In genomic region chr5:151075698-151076331, GRCh38 we compare ENCODE assay signal across 10 cellular contexts. TPM values are rescaled to one million over a fixed set of nuclear protein-coding genes. Genes with fewer than 3 reads are reported as not detected.
A peak's percentile ranks its signal among the peaks of the same experiment; 100 is the strongest.
DNase-seq lines count a peak whose midpoint lies in the region; ATAC-seq, FAIRE-seq and TF ChIP-seq lines count a peak whose summit lies in the region.
"Had no signal": no experiment of that assay in that cellular context is flagged by ENCODE, and none has a peak within 500 bp of the region (broad histone marks: within the 10 kb centered on the region; RNA-seq: fewer than 3 reads in every experiment).

No MANE protein-coding gene starts in this region.

- H3K27me3 Mint-ChIP-seq in activated CD8-positive, alpha-beta T cell treated with anti-CD3 and anti-CD28 coated beads, Interleukin-2, amount 10 ng/mL, durations not matched to agents 7 days and 5 days (ENCODE audit: low read depth), result no peaks in the 10 kb centered on the region

- H3K4me3 Mint-ChIP-seq in activated CD8-positive, alpha-beta T cell treated with anti-CD3 and anti-CD28 coated beads, Interleukin-2, amount 10 ng/mL, durations not matched to agents 7 days and 5 days, result no peak overlapping the region

- peak overlapping the region; percentile 63 for H3K4me2 ChIP-seq in keratinocyte (ENCODE audit: control insufficient read depth, extremely low read depth, insufficient read depth, low read depth, low read length)

- H3K4me3 ChIP-seq in keratinocyte (ENCODE audit: control insufficient read depth in 2 of 3, extremely low read depth in 1 of 3, insufficient read depth in 2 of 3, low read depth in 1 of 3, low read length in 3 of 3), result peak overlapping the region in 1 of 3 experiments; percentile 8
- peak overlapping the region in 1 of 5 donors; percentile 22 for H3K4me3 ChIP-seq in subcutaneous abdominal adipose tissue (ENCODE audit: low read depth in 1 of 5, low read length in 5 of 5)

- H3K9me3 ChIP-seq in keratinocyte (ENCODE audit: control insufficient read depth, low read depth, low read length), result peaks cover 2% of the 10 kb centered on the region
- H3K9me3 ChIP-seq in subcutaneous abdominal adipose tissue (ENCODE audit: control insufficient read depth in 5 of 5, low read length in 5 of 5), result no peaks in the 10 kb centered on the region

- H3K27ac ChIP-seq in keratinocyte (ENCODE audit: control insufficient read depth, insufficient read depth, low read length) (peak overlapping the region; percentile 82), subcutaneous abdominal adipose tissue (ENCODE audit: low read depth, low read length) (peak overlapping the region; percentile 100)

- H3K4me1 ChIP-seq in keratinocyte (ENCODE audit: control insufficient read depth, extremely low read depth, insufficient read depth, low read length) (peaks cover 53% of the 10 kb centered on the region), subcutaneous abdominal adipose tissue (ENCODE audit: control insufficient read depth in 5 of 5, insufficient read depth in 5 of 5, low read length in 5 of 5) (peaks cover 17 to 65% (median 63%) of the 10 kb centered on the region in 5 donors)

- H3K79me2 ChIP-seq in keratinocyte (ENCODE audit: control insufficient read depth, insufficient read depth, low read length), result peaks cover 75% of the 10 kb centered on the region

- no peak overlapping the region for H2AFZ ChIP-seq in keratinocyte (ENCODE audit: control insufficient read depth, low read length)

- H3K36me3 Mint-ChIP-seq in activated CD8-positive, alpha-beta T cell treated with anti-CD3 and anti-CD28 coated beads, Interleukin-2, amount 10 ng/mL, durations not matched to agents 7 days and 5 days (ENCODE audit: low read depth), result peaks cover 70% of the 10 kb centered on the region

- peaks cover 64% of the 10 kb centered on the region for H3K4me1 Mint-ChIP-seq in activated CD8-positive, alpha-beta T cell treated with anti-CD3 and anti-CD28 coated beads, Interleukin-2, amount 10 ng/mL, durations not matched to agents 7 days and 5 days (ENCODE audit: low read depth)

- H3K36me3 ChIP-seq in keratinocyte (ENCODE audit: control insufficient read depth in 2 of 2, extremely low read depth in 1 of 2, insufficient read depth in 2 of 2, low read length in 2 of 2) (peaks cover 17 to 20% of the 10 kb centered on the region in 2 experiments), subcutaneous abdominal adipose tissue (ENCODE audit: control insufficient read depth in 5 of 5, insufficient read depth in 5 of 5, low read length in 5 of 5) (peaks cover 0 to 38% (median 11%) of the 10 kb centered on the region in 5 donors)

- no peaks in the 10 kb centered on the region for H3K9me3 Mint-ChIP-seq in activated CD8-positive, alpha-beta T cell treated with anti-CD3 and anti-CD28 coated beads, Interleukin-2, amount 10 ng/mL, durations not matched to agents 7 days and 5 days (ENCODE audit: insufficient read depth)

- POLR2A ChIA-PET in activated CD8-positive, alpha-beta T cell treated with anti-CD3 and anti-CD28 coated beads, Interleukin-2, amount 10 ng/mL, durations not matched to agents 7 days and 5 days (lab: Charles Lee), result interaction anchor here (1.1 kb wide), 1 partner anchor 11 kb away, joined by 3 read pairs; no protein-coding TSS in a partner anchor

- DNase-seq in activated naive CD4-positive, alpha-beta T cell treated with Interleukin-2 at 50 U/mL for 16 hours, result peak; percentile 45
- no peak for DNase-seq in activated naive CD4-positive, alpha-beta T cell (lab: John Stamatoyannopoulos, UW)
- no peak for DNase-seq in activated CD8-positive, alpha-beta T cell treated with anti-CD3 and anti-CD28 coated beads, Interleukin-2, amount 10 ng/mL, durations not matched to agents 7 days and 5 days
- DNase-seq in keratinocyte (ENCODE audit: low read depth, low spot score), result peak; percentile 81
- DNase-seq: activated CD4-positive, alpha-beta T cell treated with anti-CD3 and anti-CD28 coated beads for 48 hours; NCI-H1436 had no signal

- H4K20me1 ChIP-seq in keratinocyte (ENCODE audit: control insufficient read depth, extremely low read depth, insufficient read depth, low read length), result no peaks in the 10 kb centered on the region

- H3K27me3 ChIP-seq in keratinocyte (ENCODE audit: control insufficient read depth, extremely low read depth, insufficient read depth, low read length), result no peaks in the 10 kb centered on the region
- peaks cover 0 to 2% (median 0%) of the 10 kb centered on the region in 5 donors for H3K27me3 ChIP-seq in subcutaneous abdominal adipose tissue (ENCODE audit: control insufficient read depth in 5 of 5, insufficient read depth in 4 of 5, low read length in 5 of 5)

- FAIRE-seq in keratinocyte (lab: Jason Lieb, UNC), result peak; percentile 9

- H3K9ac ChIP-seq in keratinocyte (ENCODE audit: control insufficient read depth, extremely low read depth, insufficient read depth, low read length) (peak overlapping the region; percentile 61), subcutaneous abdominal adipose tissue (ENCODE audit: low read length in 5 of 5) (peak overlapping the region; percentile 2 to 90 (median 46))

- no peak for ATAC-seq in activated CD8-positive, alpha-beta T cell treated with anti-CD3 and anti-CD28 coated beads, Interleukin-2, amount 10 ng/mL, durations not matched to agents 7 days and 5 days
- no peak for ATAC-seq in HG02571 (IDR thresholded peaks at IDR 0.05; ENCODE audit: unreplicated experiment)
- ATAC-seq in GM18907 (IDR thresholded peaks at IDR 0.05; ENCODE audit: unreplicated experiment), result no peak
- no peak for ATAC-seq in HG03175 (IDR thresholded peaks at IDR 0.05; ENCODE audit: unreplicated experiment)

- no peak for TF ChIP-seq CTCF in keratinocyte (optimal IDR thresholded peaks at IDR 0.05 in 1 of 3, IDR thresholded peaks at IDR 0.05 in 1 of 3, conservative IDR thresholded peaks at IDR 0.05 in 1 of 3; ENCODE audit: extremely low read depth in 1 of 3, insufficient read depth in 2 of 3, low read length in 3 of 3)

- dilution Hi-C loops in keratinocyte (cut with MboI; ENCODE audit: extremely low pct_ligation_motif_present, low sequenced_read_pairs), result no loop called here

- CTCF ChIA-PET in activated CD8-positive, alpha-beta T cell treated with anti-CD3 and anti-CD28 coated beads, Interleukin-2, amount 10 ng/mL, durations not matched to agents 7 days and 5 days (lab: Charles Lee), result interaction anchor here (1.6 to 9.8 kb wide), 2 partner anchors 26 to 40 kb away, joined by 5 to 67 read pairs; no protein-coding TSS in a partner anchor

- H3K27ac Mint-ChIP-seq in activated CD8-positive, alpha-beta T cell treated with anti-CD3 and anti-CD28 coated beads, Interleukin-2, amount 10 ng/mL, durations not matched to agents 7 days and 5 days, result peak overlapping the region; percentile 40

- H3K9me1 ChIP-seq in keratinocyte (ENCODE audit: control insufficient read depth, extremely low read depth, insufficient read depth, low read length), result peaks cover 2% of the 10 kb centered on the region

RNA-seq across cellular contexts. Expression of gene TNIP1, which starts 5.0 kb away (rescaled TPM):
- total RNA-seq in activated CD8-positive, alpha-beta T cell treated with anti-CD3 and anti-CD28 coated beads, Interleukin-2, amount 10 ng/mL, durations not matched to agents 7 days and 5 days, result 100 to 1,000 TPM; 132 to 138 TPM
- polyA plus RNA-seq in keratinocyte, result 43.4 to 98.3 TPM (median 47.9 TPM) in 3 replicates
- 188 TPM for polyA plus RNA-seq in keratinocyte (2011; ENCODE audit: low read depth)
- polyA plus RNA-seq in keratinocyte (2011; cell fraction: cytosol; rRNA removed), result 71.4 and 109 TPM in 2 replicates
- polyA plus RNA-seq in keratinocyte (2011; cell fraction: nucleus; rRNA removed), result 67.6 and 70.0 TPM in 2 replicates
- polyA plus RNA-seq in keratinocyte (2012; ENCODE audit: low replicate concordance), result 63.7 and 120 TPM in 2 replicates
- 82.8 to 116 TPM (median 88.8 TPM) in 3 replicates for polyA minus RNA-seq in keratinocyte
- polyA minus RNA-seq in keratinocyte (2011; cell fraction: cytosol; rRNA and poly(A)+ RNA removed), result 146 TPM
- polyA minus RNA-seq in keratinocyte (2011; cell fraction: nucleus; rRNA and poly(A)+ RNA removed), result 54.0 and 61.1 TPM in 2 replicates

RNA-seq across cellular contexts. Expression of gene GPX3, which starts 55.4 kb away (rescaled TPM):
- total RNA-seq in activated CD8-positive, alpha-beta T cell treated with anti-CD3 and anti-CD28 coated beads, Interleukin-2, amount 10 ng/mL, durations not matched to agents 7 days and 5 days, result not detected
- 116 to 139 TPM (median 120 TPM) in 3 replicates for polyA plus RNA-seq in keratinocyte
- 13.2 TPM for polyA plus RNA-seq in keratinocyte (2011; ENCODE audit: low read depth)
- 136 and 153 TPM in 2 replicates for polyA plus RNA-seq in keratinocyte (2011; cell fraction: cytosol; rRNA removed)
- 50.9 and 59.3 TPM in 2 replicates for polyA plus RNA-seq in keratinocyte (2011; cell fraction: nucleus; rRNA removed)
- 55.1 and 80.1 TPM in 2 replicates for polyA plus RNA-seq in keratinocyte (2012; ENCODE audit: low replicate concordance)
- 81.1 to 249 TPM (median 142 TPM) in 3 replicates for polyA minus RNA-seq in keratinocyte
- polyA minus RNA-seq in keratinocyte (2011; cell fraction: cytosol; rRNA and poly(A)+ RNA removed), result 69.8 TPM
- 22.4 and 33.4 TPM in 2 replicates for polyA minus RNA-seq in keratinocyte (2011; cell fraction: nucleus; rRNA and poly(A)+ RNA removed)

Comparison
In these comparisons a context has a peak if more than half of its experiments do, and no peak if none do; other contexts are left out.
1. DNase-seq: peak in activated naive CD4-positive, alpha-beta T cell treated with Interleukin-2 at 50 U/mL for 16 hours (single experiment) and keratinocyte (single experiment); none in activated naive CD4-positive, alpha-beta T cell (0 of 4) and activated CD8-positive, alpha-beta T cell treated with anti-CD3 and anti-CD28 coated beads, Interleukin-2, amount 10 ng/mL, durations not matched to agents 7 days and 5 days (single experiment).